Comparison of ENCODE assay signal across 22 cellular contexts in the genomic region with DNA sequence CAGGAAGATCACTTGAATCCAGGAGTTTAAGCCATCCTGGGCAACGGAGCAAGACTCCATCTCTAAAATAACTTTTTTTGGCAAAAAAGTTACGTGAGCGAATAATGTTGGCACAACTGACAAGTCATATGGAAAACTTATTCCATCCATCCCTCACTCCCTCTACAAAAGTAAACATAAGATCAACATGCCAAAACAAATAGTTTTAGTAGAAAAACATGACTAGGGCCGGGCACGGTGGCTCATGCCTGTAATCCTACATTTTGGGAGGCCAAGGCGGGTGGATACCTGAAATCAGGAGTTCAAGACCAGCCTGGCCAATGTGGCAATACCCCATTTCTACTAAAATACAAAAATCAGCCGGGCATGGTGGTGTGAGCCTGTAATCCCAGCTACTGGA. TPM values are rescaled to one million over a fixed set of nuclear protein-coding genes. Genes with fewer than 3 reads are reported as not detected.
DNase-seq lines count a peak whose midpoint lies in the region; ATAC-seq, FAIRE-seq and TF ChIP-seq lines count a peak whose summit lies in the region.
"Had no signal": no experiment of that assay in that cellular context is flagged by ENCODE, and none has a peak within 500 bp of the region (broad histone marks: within the 10 kb centered on the region; RNA-seq: fewer than 3 reads in every experiment).

No MANE protein-coding gene starts in this region.

- TF ChIP-seq EP300 in HepG2 (IDR thresholded peaks at IDR 0.05; ENCODE audit: low read depth in 2 of 2, low read length in 2 of 2) (no peak), HepG2 (CRISPR knock-in tag; IDR thresholded peaks at IDR 0.05; ENCODE audit: borderline replicate concordance) (no peak)

- in situ Hi-C loops in HepG2 (cut with HindIII; ENCODE audit: extremely low pct_ligation_motif_present, low pct_unique_long_range_greater_than_20kb): no loop called here

- H3K27me3 ChIP-seq in HepG2 (ENCODE audit: control insufficient read depth in 1 of 2, insufficient read depth in 2 of 2, low read length in 2 of 2) (no peaks in the 10 kb centered on the region), BE2C (no peaks in the 10 kb centered on the region)
- H3K27me3 ChIP-seq: SJSA1 had no signal

- H3K4me1 ChIP-seq in HepG2 (ENCODE audit: insufficient read depth, low read length) (no peaks in the 10 kb centered on the region), BE2C (no peaks in the 10 kb centered on the region)
- H3K4me1 ChIP-seq: SJSA1 had no signal

- ATAC-seq in activated CD8-positive, alpha-beta memory T cell treated with anti-CD3 and anti-CD28 coated beads, Interleukin-2, amount 10 ng/mL, durations not matched to agents 7 days and 5 days: no peak
- ATAC-seq in HepG2: no peak
- ATAC-seq: GM12878, K562 had no signal

- no peaks in the 10 kb centered on the region for H3K79me2 ChIP-seq in HepG2 (ENCODE audit: insufficient read depth, low read length)

- no peak for TF ChIP-seq RAD21 in HepG2 (CRISPR knock-in tag; IDR thresholded peaks at IDR 0.05)

- H3K36me3 Mint-ChIP-seq in activated CD8-positive, alpha-beta memory T cell treated with anti-CD3 and anti-CD28 coated beads, Interleukin-2, amount 10 ng/mL, durations not matched to agents 7 days and 5 days: peaks cover 7% of the 10 kb centered on the region

- H3K9me3 ChIP-seq in HepG2 (ENCODE audit: low read length) (no peaks in the 10 kb centered on the region), BE2C (no peaks in the 10 kb centered on the region)
- H3K9me3 ChIP-seq: SJSA1 had no signal

- FAIRE-seq in HepG2 (lab: Jason Lieb, UNC): no peak
- FAIRE-seq: G401.6, GM12878, H54, K562 had no signal

- POLR2A ChIA-PET in HepG2 (lab: Yijun Ruan, JAX): no interaction called here

- no peak overlapping the region for H3K4me2 ChIP-seq in HepG2 (ENCODE audit: low read depth, low read length)

- 95% methylated on average over 7 of the region's 7 CpGs for WGBS in HepG2 (ENCODE audit: low lambda C conversion rate)

- BruUV-seq in HepG2 (replicated peaks; lab: Mats Ljungman, UMichigan): no TSS peak

- CTCF ChIA-PET in activated CD8-positive, alpha-beta memory T cell treated with anti-CD3 and anti-CD28 coated beads, Interleukin-2, amount 10 ng/mL, durations not matched to agents 7 days and 5 days (lab: Charles Lee): no interaction called here
- CTCF ChIA-PET in HepG2 (lab: Yijun Ruan, JAX; ENCODE audit: low intra/inter-chr PET ratio, low total read pairs): no interaction called here

- H3K36me3 ChIP-seq in HepG2 (replicated peaks in 1 of 2; ENCODE audit: control insufficient read depth in 1 of 2, insufficient read depth in 2 of 2, low read length in 2 of 2): peaks cover 3 to 28% of the 10 kb centered on the region in 2 experiments; a peak in 4 of 5 replicates
- no peaks in the 10 kb centered on the region for H3K36me3 ChIP-seq in BE2C

- H3K4me3 ChIP-seq in HepG2 (replicated peaks in 1 of 3; ENCODE audit: insufficient read depth in 1 of 3, low read depth in 2 of 3, low read length in 3 of 3) (no peak overlapping the region), BE2C (ENCODE audit: low read depth, low read length) (no peak overlapping the region)
- H3K4me3 ChIP-seq: GM12878, K562, SJSA1 had no signal

- H3K27ac Mint-ChIP-seq in activated CD8-positive, alpha-beta memory T cell treated with anti-CD3 and anti-CD28 coated beads, Interleukin-2, amount 10 ng/mL, durations not matched to agents 7 days and 5 days: no peak overlapping the region
- H3K27ac Mint-ChIP-seq: CD4-positive, CD25-positive, alpha-beta regulatory T cell had no signal

- no peak overlapping the region for H3K9ac ChIP-seq in HepG2 (ENCODE audit: insufficient read depth, low read depth, low read length)

- intact Hi-C loops in HepG2 (cut with micrococcal nuclease; ENCODE audit: unreplicated experiment): no loop called here

- no peaks in the 10 kb centered on the region for H4K20me1 ChIP-seq in HepG2 (ENCODE audit: insufficient read depth, low read length)

- no peaks in the 10 kb centered on the region for H3K4me1 Mint-ChIP-seq in activated CD8-positive, alpha-beta memory T cell treated with anti-CD3 and anti-CD28 coated beads, Interleukin-2, amount 10 ng/mL, durations not matched to agents 7 days and 5 days

- no peak overlapping the region for H3K4me3 Mint-ChIP-seq in activated CD8-positive, alpha-beta memory T cell treated with anti-CD3 and anti-CD28 coated beads, Interleukin-2, amount 10 ng/mL, durations not matched to agents 7 days and 5 days

- H3K9me3 Mint-ChIP-seq in activated CD8-positive, alpha-beta memory T cell treated with anti-CD3 and anti-CD28 coated beads, Interleukin-2, amount 10 ng/mL, durations not matched to agents 7 days and 5 days (ENCODE audit: low read depth): no peaks in the 10 kb centered on the region
- H3K9me3 Mint-ChIP-seq: CD4-positive, CD25-positive, alpha-beta regulatory T cell had no signal

- no peaks in the 10 kb centered on the region for H3K27me3 Mint-ChIP-seq in activated CD8-positive, alpha-beta memory T cell treated with anti-CD3 and anti-CD28 coated beads, Interleukin-2, amount 10 ng/mL, durations not matched to agents 7 days and 5 days
- H3K27me3 Mint-ChIP-seq: CD4-positive, CD25-positive, alpha-beta regulatory T cell had no signal

- H2AFZ ChIP-seq in HepG2 (ENCODE audit: low read length): no peak overlapping the region

- no peak for TF ChIP-seq POLR2A in HepG2 (IDR thresholded peaks at IDR 0.05; ENCODE audit: insufficient read depth in 1 of 2, low read depth in 2 of 2, low read length in 2 of 2)

- no peak overlapping the region for H3K27ac ChIP-seq in HepG2 (ENCODE audit: extremely low read length, insufficient read depth, low read length)
- H3K27ac ChIP-seq: SJSA1 had no signal

- DNase-seq in activated CD8-positive, alpha-beta memory T cell treated with anti-CD3 and anti-CD28 coated beads for 24 hours: peak; percentile 17
- no peak for DNase-seq in activated CD8-positive, alpha-beta memory T cell treated with anti-CD3 and anti-CD28 coated beads, Interleukin-2, amount 50 U/mL, for 4 hours
- peak; percentile 28 for DNase-seq in activated CD8-positive, alpha-beta memory T cell treated with anti-CD3 and anti-CD28 coated beads, Interleukin-2, amount 10 ng/mL, durations not matched to agents 7 days and 5 days
- DNase-seq in HepG2 (ENCODE audit: low spot score): no peak
- no peak for DNase-seq in NCI-H446 treated with DMSO at 0.1 percent for 48 hours (lab: John Stamatoyannopoulos, UW)
- no peak for DNase-seq in activated naive CD4-positive, alpha-beta T cell treated with anti-CD3 and anti-CD28 coated beads, Interleukin-2, amount 50 U/mL, for 16 hours
- DNase-seq in BE2C: no peak
- DNase-seq: 8988T; ACHN; CD4-positive, CD25-positive, alpha-beta regulatory T cell; Kasumi-1; NCI-H1105 treated with DMSO at 0.1 percent for 48 hours; NCI-H146; NCI-H2029; NCI-H526 treated with DMSO at 0.1 percent for 48 hours; Right ventricle myocardium superior; RPMI8226 had no signal

- TF ChIP-seq CTCF in HepG2 (CRISPR knock-in tag; IDR thresholded peaks at IDR 0.05) (no peak), BE2C (IDR thresholded peaks at IDR 0.05; ENCODE audit: low read depth, low read length) (no peak)

RNA-seq across cellular contexts. Expression of gene SLC25A16, which starts 25.6 kb away (rescaled TPM):
- 10 to 100 TPM; 17.9 to 18.8 TPM for total RNA-seq in activated CD8-positive, alpha-beta memory T cell treated with anti-CD3 and anti-CD28 coated beads, Interleukin-2, amount 10 ng/mL, durations not matched to agents 7 days and 5 days
- total RNA-seq in HepG2 (2016; rRNA removed; fragmentation: Illumina TruSeq; extraction: Trizol): 13.9 and 15.5 TPM in 2 replicates
- 42.6 and 46.8 TPM in 2 replicates for total RNA-seq in HepG2 (2016; cell fraction: cytosol; rRNA removed; fragmentation: Illumina TruSeq; extraction: Trizol; ENCODE audit: low read depth)
- total RNA-seq in HepG2 (2016; cell fraction: insoluble cytoplasmic fraction; rRNA removed; fragmentation: Illumina TruSeq; extraction: Trizol): 11.2 and 13.5 TPM in 2 replicates
- 15.6 and 17.9 TPM in 2 replicates for total RNA-seq in HepG2 (2016; cell fraction: membrane; rRNA removed; fragmentation: Illumina TruSeq; extraction: Trizol)
- total RNA-seq in HepG2 (2016; cell fraction: nucleus; rRNA removed; fragmentation: Illumina TruSeq; extraction: Trizol): 17.7 and 19.1 TPM in 2 replicates
- 7.8 and 9.9 TPM in 2 replicates for polyA plus RNA-seq in HepG2 (2011; rRNA removed)
- polyA plus RNA-seq in HepG2 (2011; cell fraction: cytosol; rRNA removed): 2.4 and 3.5 TPM in 2 replicates
- polyA plus RNA-seq in HepG2 (2011; cell fraction: nucleus; rRNA removed): 11.1 and 15.8 TPM in 2 replicates
- polyA plus RNA-seq in HepG2 (2012): 5.6 and 8.4 TPM in 2 replicates
- 4.3 and 4.4 TPM in 2 replicates for polyA plus RNA-seq in HepG2 (2016; cell fraction: cytosol; fragmentation: Illumina TruSeq; extraction: Trizol; ENCODE audit: low read depth)
- 8.9 and 9.4 TPM in 2 replicates for polyA plus RNA-seq in HepG2 (2016; cell fraction: insoluble cytoplasmic fraction; fragmentation: Illumina TruSeq; extraction: Trizol; ENCODE audit: low read depth)
- polyA plus RNA-seq in HepG2 (2016; cell fraction: membrane; fragmentation: Illumina TruSeq; extraction: Trizol; ENCODE audit: low read depth): 7.3 TPM in 2 replicates
- polyA plus RNA-seq in HepG2 (2016; cell fraction: nucleus; fragmentation: Illumina TruSeq; extraction: Trizol; ENCODE audit: insufficient read depth, low read depth): 35.4 and 42.3 TPM in 2 replicates
- polyA minus RNA-seq in HepG2 (2011; rRNA and poly(A)+ RNA removed; ENCODE audit: low replicate concordance): 12.3 and 16.9 TPM in 2 replicates
- 6.4 and 9.0 TPM in 2 replicates for polyA minus RNA-seq in HepG2 (2011; cell fraction: cytosol; rRNA and poly(A)+ RNA removed)
- 9.4 and 17.0 TPM in 2 replicates for polyA minus RNA-seq in HepG2 (2011; cell fraction: nucleus; rRNA and poly(A)+ RNA removed)
- 3.8 TPM for polyA plus RNA-seq in BE2C (2012; ENCODE audit: insufficient read depth, insufficient read length, low read depth)

RNA-seq across cellular contexts. Expression of gene DNA2, which starts 29.9 kb away (rescaled TPM):
- total RNA-seq in activated CD8-positive, alpha-beta memory T cell treated with anti-CD3 and anti-CD28 coated beads, Interleukin-2, amount 10 ng/mL, durations not matched to agents 7 days and 5 days: 10 to 100 TPM; 53.3 to 60.2 TPM
- 27.3 and 34.6 TPM in 2 replicates for total RNA-seq in HepG2 (2016; rRNA removed; fragmentation: Illumina TruSeq; extraction: Trizol)
- total RNA-seq in HepG2 (2016; cell fraction: cytosol; rRNA removed; fragmentation: Illumina TruSeq; extraction: Trizol; ENCODE audit: low read depth): 48.8 and 50.9 TPM in 2 replicates
- total RNA-seq in HepG2 (2016; cell fraction: insoluble cytoplasmic fraction; rRNA removed; fragmentation: Illumina TruSeq; extraction: Trizol): 24.8 and 29.9 TPM in 2 replicates
- 23.3 and 30.7 TPM in 2 replicates for total RNA-seq in HepG2 (2016; cell fraction: membrane; rRNA removed; fragmentation: Illumina TruSeq; extraction: Trizol)
- 26.5 and 27.7 TPM in 2 replicates for total RNA-seq in HepG2 (2016; cell fraction: nucleus; rRNA removed; fragmentation: Illumina TruSeq; extraction: Trizol)
- 3.3 and 4.8 TPM in 2 replicates for polyA plus RNA-seq in HepG2 (2011; rRNA removed)
- 1.5 and 2.0 TPM in 2 replicates for polyA plus RNA-seq in HepG2 (2011; cell fraction: cytosol; rRNA removed)
- 4.2 and 6.5 TPM in 2 replicates for polyA plus RNA-seq in HepG2 (2011; cell fraction: nucleus; rRNA removed)
- polyA plus RNA-seq in HepG2 (2012): 2.7 and 5.2 TPM in 2 replicates
- 0.80 and 1.0 TPM in 2 replicates for polyA plus RNA-seq in HepG2 (2016; cell fraction: cytosol; fragmentation: Illumina TruSeq; extraction: Trizol; ENCODE audit: low read depth)
- polyA plus RNA-seq in HepG2 (2016; cell fraction: insoluble cytoplasmic fraction; fragmentation: Illumina TruSeq; extraction: Trizol; ENCODE audit: low read depth): 17.5 and 17.6 TPM in 2 replicates
- 1.9 and 3.0 TPM in 2 replicates for polyA plus RNA-seq in HepG2 (2016; cell fraction: membrane; fragmentation: Illumina TruSeq; extraction: Trizol; ENCODE audit: low read depth)
- polyA plus RNA-seq in HepG2 (2016; cell fraction: nucleus; fragmentation: Illumina TruSeq; extraction: Trizol; ENCODE audit: insufficient read depth, low read depth): 24.2 and 24.3 TPM in 2 replicates
- polyA minus RNA-seq in HepG2 (2011; rRNA and poly(A)+ RNA removed; ENCODE audit: low replicate concordance): 1.7 and 3.5 TPM in 2 replicates
- polyA minus RNA-seq in HepG2 (2011; cell fraction: cytosol; rRNA and poly(A)+ RNA removed): 3.5 and 4.4 TPM in 2 replicates
- polyA minus RNA-seq in HepG2 (2011; cell fraction: nucleus; rRNA and poly(A)+ RNA removed): 13.1 and 13.6 TPM in 2 replicates
- polyA plus RNA-seq in BE2C (2012; ENCODE audit: insufficient read depth, insufficient read length, low read depth): 1.2 TPM

RNA-seq across cellular contexts. Expression of gene TET1, which starts 58.4 kb away (rescaled TPM):
- total RNA-seq in activated CD8-positive, alpha-beta memory T cell treated with anti-CD3 and anti-CD28 coated beads, Interleukin-2, amount 10 ng/mL, durations not matched to agents 7 days and 5 days: 1 to 10 TPM; 2.2 to 2.8 TPM
- 7.3 and 10.6 TPM in 2 replicates for total RNA-seq in HepG2 (2016; rRNA removed; fragmentation: Illumina TruSeq; extraction: Trizol)
- total RNA-seq in HepG2 (2016; cell fraction: cytosol; rRNA removed; fragmentation: Illumina TruSeq; extraction: Trizol; ENCODE audit: low read depth): 3.8 and 4.4 TPM in 2 replicates
- total RNA-seq in HepG2 (2016; cell fraction: insoluble cytoplasmic fraction; rRNA removed; fragmentation: Illumina TruSeq; extraction: Trizol): 7.1 and 9.6 TPM in 2 replicates
- total RNA-seq in HepG2 (2016; cell fraction: membrane; rRNA removed; fragmentation: Illumina TruSeq; extraction: Trizol): 8.1 and 9.5 TPM in 2 replicates
- 9.9 and 12.1 TPM in 2 replicates for total RNA-seq in HepG2 (2016; cell fraction: nucleus; rRNA removed; fragmentation: Illumina TruSeq; extraction: Trizol)
- 4.7 and 6.9 TPM in 2 replicates for polyA plus RNA-seq in HepG2 (2011; rRNA removed)
- polyA plus RNA-seq in HepG2 (2011; cell fraction: cytosol; rRNA removed): 2.9 and 3.5 TPM in 2 replicates
- 4.1 and 4.6 TPM in 2 replicates for polyA plus RNA-seq in HepG2 (2011; cell fraction: nucleus; rRNA removed)
- 4.5 and 7.0 TPM in 2 replicates for polyA plus RNA-seq in HepG2 (2012)
- 0.29 and 0.33 TPM in 2 replicates for polyA plus RNA-seq in HepG2 (2016; cell fraction: cytosol; fragmentation: Illumina TruSeq; extraction: Trizol; ENCODE audit: low read depth)
- polyA plus RNA-seq in HepG2 (2016; cell fraction: insoluble cytoplasmic fraction; fragmentation: Illumina TruSeq; extraction: Trizol; ENCODE audit: low read depth): 6.2 and 6.4 TPM in 2 replicates
- polyA plus RNA-seq in HepG2 (2016; cell fraction: membrane; fragmentation: Illumina TruSeq; extraction: Trizol; ENCODE audit: low read depth): 1.1 and 1.2 TPM in 2 replicates
- 5.5 and 5.9 TPM in 2 replicates for polyA plus RNA-seq in HepG2 (2016; cell fraction: nucleus; fragmentation: Illumina TruSeq; extraction: Trizol; ENCODE audit: insufficient read depth, low read depth)
- polyA minus RNA-seq in HepG2 (2011; rRNA and poly(A)+ RNA removed; ENCODE audit: low replicate concordance): 0.07 and 21.8 TPM in 2 replicates
- 18.3 and 21.8 TPM in 2 replicates for polyA minus RNA-seq in HepG2 (2011; cell fraction: cytosol; rRNA and poly(A)+ RNA removed)
- polyA minus RNA-seq in HepG2 (2011; cell fraction: nucleus; rRNA and poly(A)+ RNA removed): 44.1 and 46.4 TPM in 2 replicates
- 0.76 TPM for polyA plus RNA-seq in BE2C (2012; ENCODE audit: insufficient read depth, insufficient read length, low read depth)

Comparison
In these comparisons a context has a peak if more than half of its experiments do, and no peak if none do; other contexts are left out.
1. DNase-seq: peak in activated CD8-positive, alpha-beta memory T cell treated with anti-CD3 and anti-CD28 coated beads for 24 hours (single experiment) and activated CD8-positive, alpha-beta memory T cell treated with anti-CD3 and anti-CD28 coated beads, Interleukin-2, amount 10 ng/mL, durations not matched to agents 7 days and 5 days (single experiment); none in activated CD8-positive, alpha-beta memory T cell treated with anti-CD3 and anti-CD28 coated beads, Interleukin-2, amount 50 U/mL, for 4 hours (single experiment), HepG2 (single experiment), NCI-H446 treated with DMSO at 0.1 percent for 48 hours (single experiment), activated naive CD4-positive, alpha-beta T cell treated with anti-CD3 and anti-CD28 coated beads, Interleukin-2, amount 50 U/mL, for 16 hours (single experiment) and BE2C (single experiment).